In the genomic region with DNA sequence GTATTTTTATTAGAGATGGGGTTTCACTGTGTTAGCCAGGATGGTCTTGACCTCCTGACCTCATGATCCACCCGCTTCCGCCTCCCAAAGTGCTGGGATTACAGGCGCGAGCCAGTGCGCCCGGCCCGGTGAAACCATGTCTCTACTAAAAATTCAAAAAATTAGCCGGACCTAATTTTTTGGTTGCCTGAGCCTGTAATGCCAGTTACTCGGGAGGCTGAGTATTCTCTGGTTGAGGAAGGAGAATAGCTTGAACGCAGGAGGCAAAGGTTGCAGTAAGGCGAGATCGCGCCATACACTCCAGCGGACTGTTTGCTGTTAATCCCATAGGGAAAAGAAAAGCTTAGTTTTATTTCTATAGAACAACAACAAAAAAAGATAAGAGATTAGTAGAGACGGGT, we compare ENCODE assay signal across 8 cellular contexts.
A peak's percentile ranks its signal among the peaks of the same experiment; 100 is the strongest.
DNase-seq lines count a peak whose midpoint lies in the region; ATAC-seq and TF ChIP-seq lines count a peak whose summit lies in the region.

No MANE protein-coding gene starts in this region.

- H3K27ac ChIP-seq in SK-N-MC (peak overlapping the region; percentile 89), rectal smooth muscle tissue (ENCODE audit: low read depth, low read length) (peak overlapping the region; percentile 54)

- no peaks in the 10 kb centered on the region for H3K36me3 ChIP-seq in SK-N-MC (ENCODE audit: insufficient read depth, low read length)
- H3K36me3 ChIP-seq in rectal smooth muscle tissue (ENCODE audit: control insufficient read depth, insufficient read depth, low read length) = no peaks in the 10 kb centered on the region

- ATAC-seq in GM19035 (IDR thresholded peaks at IDR 0.05; ENCODE audit: unreplicated experiment) (peak; percentile 15), HG03432 (IDR thresholded peaks at IDR 0.05; ENCODE audit: unreplicated experiment) (no peak)

- H3K9ac ChIP-seq in SK-N-MC (ENCODE audit: insufficient read length) (peak overlapping the region; percentile 75), rectal smooth muscle tissue (ENCODE audit: low read length) (no peak overlapping the region)

- no peaks in the 10 kb centered on the region for H3K4me1 ChIP-seq in rectal smooth muscle tissue (ENCODE audit: control insufficient read depth, insufficient read depth, low read length)

- H3K4me3 ChIP-seq in SK-N-MC (peak overlapping the region; percentile 74), fibroblast of pulmonary artery (replicated peaks; ENCODE audit: low read depth, low read length) (peak overlapping the region; percentile 46), rectal smooth muscle tissue (ENCODE audit: low read length) (peak overlapping the region; percentile 69)

- no peaks in the 10 kb centered on the region for H3K9me3 ChIP-seq in SK-N-MC (ENCODE audit: low read depth, low read length)

- TF ChIP-seq CTCF in fibroblast of pulmonary artery (IDR thresholded peaks at IDR 0.05; ENCODE audit: low read length, missing control alignments) = no peak

- H3K27me3 ChIP-seq in rectal smooth muscle tissue (ENCODE audit: control insufficient read depth, insufficient read depth, low read length) = no peaks in the 10 kb centered on the region

- no peak for DNase-seq in SK-N-MC (ENCODE audit: low read depth, low spot score)
- DNase-seq in fibroblast of pulmonary artery (ENCODE audit: low read depth) = no peak
- no peak for DNase-seq in NCI-H2196 (lab: John Stamatoyannopoulos, UW; ENCODE audit: unreplicated experiment)
- DNase-seq in stimulated activated CD4-positive, alpha-beta T cell treated with anti-CD3 and anti-CD28 coated beads, Interleukin-4, amount 100 ng/mL, for 24 hours = no peak
- no peak for DNase-seq in COR-L47 (lab: John Stamatoyannopoulos, UW)
